In genomic region chr4:172698256-172698655, GRCh38 we compare ENCODE assay signal across 25 cellular contexts.
"Had no signal": no experiment of that assay in that cellular context is flagged by ENCODE, and none has a peak within 500 bp of the region (broad histone marks: within the 10 kb centered on the region; RNA-seq: fewer than 3 reads in every experiment).

No MANE protein-coding gene starts in this region.

- H3K4me1 Mint-ChIP-seq: activated CD4-positive, alpha-beta T cell treated with anti-CD3 and anti-CD28 coated beads, Interleukin-2, amount 10 ng/mL, durations not matched to agents 7 days and 5 days; activated CD8-positive, alpha-beta memory T cell treated with anti-CD3 and anti-CD28 coated beads, Interleukin-2, amount 10 ng/mL, durations not matched to agents 7 days and 5 days; activated naive CD4-positive, alpha-beta T cell treated with anti-CD3 and anti-CD28 coated beads, Interleukin-2, amount 50 U/mL, for 24 hours; naive B cell; stimulated activated naive CD8-positive, alpha-beta T cell treated with anti-CD3 and anti-CD28 coated beads, Interleukin-15, amount 100 ng/mL, for 72 hours had no signal

- H3K27me3 ChIP-seq: body of pancreas, left lung, tibial nerve had no signal

- H3K36me3 Mint-ChIP-seq: activated CD8-positive, alpha-beta memory T cell treated with anti-CD3 and anti-CD28 coated beads, Interleukin-2, amount 10 ng/mL, durations not matched to agents 7 days and 5 days; activated naive CD4-positive, alpha-beta T cell treated with anti-CD3 and anti-CD28 coated beads, Interleukin-2, amount 50 U/mL, for 24 hours; naive B cell had no signal

- ATAC-seq: activated CD8-positive, alpha-beta memory T cell treated with anti-CD3 and anti-CD28 coated beads, Interleukin-2, amount 10 ng/mL, durations not matched to agents 7 days and 5 days; activated CD8-positive, alpha-beta T cell treated with anti-CD3 and anti-CD28 coated beads for 36 hours; body of pancreas; left lung; right cardiac atrium; stimulated activated naive CD8-positive, alpha-beta T cell treated with anti-CD3 and anti-CD28 coated beads, Interleukin-15, amount 100 ng/mL, for 72 hours had no signal

- H2AFZ ChIP-seq: parathyroid adenoma had no signal

- H3K79me2 ChIP-seq: parathyroid adenoma had no signal

- H3K4me1 ChIP-seq: body of pancreas, left lung, parathyroid adenoma, tibial nerve had no signal

- H3K27ac ChIP-seq: body of pancreas, left lung, parathyroid adenoma, tibial nerve, WERI-Rb-1 had no signal

- H3K36me3 ChIP-seq: left lung, tibial nerve, WERI-Rb-1 had no signal

- H3K9me3 Mint-ChIP-seq: activated CD4-positive, alpha-beta T cell treated with anti-CD3 and anti-CD28 coated beads, Interleukin-2, amount 10 ng/mL, durations not matched to agents 7 days and 5 days; activated CD8-positive, alpha-beta T cell treated with anti-CD3 and anti-CD28 coated beads for 36 hours had no signal

- H3K4me3 ChIP-seq: body of pancreas, left lung, lung, tibial nerve had no signal

- H3K9ac ChIP-seq: parathyroid adenoma had no signal

- H3K27me3 Mint-ChIP-seq: activated CD4-positive, alpha-beta T cell treated with anti-CD3 and anti-CD28 coated beads, Interleukin-2, amount 10 ng/mL, durations not matched to agents 7 days and 5 days; activated CD8-positive, alpha-beta memory T cell treated with anti-CD3 and anti-CD28 coated beads, Interleukin-2, amount 10 ng/mL, durations not matched to agents 7 days and 5 days; activated CD8-positive, alpha-beta T cell treated with anti-CD3 and anti-CD28 coated beads for 36 hours; activated naive CD4-positive, alpha-beta T cell treated with anti-CD3 and anti-CD28 coated beads, Interleukin-2, amount 50 U/mL, for 24 hours; dendritic cell treated with granulocyte-macrophage colony-stimulating factor and Interleukin-4, amounts not matched to agents 40 ng/mL and 50 ng/mL, for 4 days; naive B cell; stimulated activated naive CD8-positive, alpha-beta T cell treated with anti-CD3 and anti-CD28 coated beads, Interleukin-15, amount 100 ng/mL, for 72 hours had no signal

- DNase-seq: activated CD4-positive, alpha-beta T cell treated with anti-CD3 and anti-CD28 coated beads, Interleukin-2, amount 10 ng/mL, durations not matched to agents 7 days and 5 days; activated CD4-positive, CD25-positive, alpha-beta regulatory T cell treated with anti-CD3 and anti-CD28 coated beads, Interleukin-2, amount 50 U/mL, for 72 hours; activated CD8-positive, alpha-beta memory T cell treated with anti-CD3 and anti-CD28 coated beads, Interleukin-2, amount 10 ng/mL, durations not matched to agents 7 days and 5 days; activated CD8-positive, alpha-beta T cell treated with anti-CD3 and anti-CD28 coated beads for 36 hours; activated gamma-delta T cell; activated T-cell treated with anti-CD3 and anti-CD28 coated beads for 4 hours; anterior cingulate cortex; body of pancreas; caudate nucleus; effector CD4-positive, alpha-beta T cell; erythroblast; foreskin melanocyte; left lung; naive B cell; nucleus accumbens; right cardiac atrium; stimulated activated CD4-positive, alpha-beta T cell treated with anti-CD3 and anti-CD28 coated beads, Interleukin-12 subunit alpha, Interleukin-12 subunit beta, amount 100 ng/mL, for 4 hours; stimulated activated naive CD8-positive, alpha-beta T cell treated with anti-CD3 and anti-CD28 coated beads, Interleukin-15, amount 100 ng/mL, for 72 hours; T-helper 9 cell; WERI-Rb-1 had no signal

- H3K9me3 ChIP-seq: body of pancreas, tibial nerve had no signal

- H3K27ac Mint-ChIP-seq: activated CD4-positive, alpha-beta T cell treated with anti-CD3 and anti-CD28 coated beads, Interleukin-2, amount 10 ng/mL, durations not matched to agents 7 days and 5 days; activated CD8-positive, alpha-beta memory T cell treated with anti-CD3 and anti-CD28 coated beads, Interleukin-2, amount 10 ng/mL, durations not matched to agents 7 days and 5 days; activated CD8-positive, alpha-beta T cell treated with anti-CD3 and anti-CD28 coated beads for 36 hours; activated naive CD4-positive, alpha-beta T cell treated with anti-CD3 and anti-CD28 coated beads, Interleukin-2, amount 50 U/mL, for 24 hours; dendritic cell treated with granulocyte-macrophage colony-stimulating factor and Interleukin-4, amounts not matched to agents 40 ng/mL and 50 ng/mL, for 4 days; naive B cell; stimulated activated naive CD8-positive, alpha-beta T cell treated with anti-CD3 and anti-CD28 coated beads, Interleukin-15, amount 100 ng/mL, for 72 hours had no signal

- H3K4me3 Mint-ChIP-seq: activated CD4-positive, alpha-beta T cell treated with anti-CD3 and anti-CD28 coated beads, Interleukin-2, amount 10 ng/mL, durations not matched to agents 7 days and 5 days; activated CD8-positive, alpha-beta memory T cell treated with anti-CD3 and anti-CD28 coated beads, Interleukin-2, amount 10 ng/mL, durations not matched to agents 7 days and 5 days; activated CD8-positive, alpha-beta T cell treated with anti-CD3 and anti-CD28 coated beads for 36 hours; activated naive CD4-positive, alpha-beta T cell treated with anti-CD3 and anti-CD28 coated beads, Interleukin-2, amount 50 U/mL, for 24 hours; dendritic cell treated with granulocyte-macrophage colony-stimulating factor and Interleukin-4, amounts not matched to agents 40 ng/mL and 50 ng/mL, for 4 days; naive B cell; stimulated activated naive CD8-positive, alpha-beta T cell treated with anti-CD3 and anti-CD28 coated beads, Interleukin-15, amount 100 ng/mL, for 72 hours had no signal
